ENCODE assay signal across 1 cellular context in genomic region chr19:46731007-46731501, GRCh38.
TF ChIP-seq lines count a peak whose summit lies in the region.

No MANE protein-coding gene starts in this region.

TF ChIP-seq in K562, 482 proteins besides CTCF, POLR2A, EP300 and RAD21 (continued from another document and continues in another):
- TF ChIP-seq ZBTB33 (CRISPR knock-in tag; IDR thresholded peaks at IDR 0.05) (no peak), MAFF (IDR thresholded peaks at IDR 0.05; ENCODE audit: low read length) (peak; percentile 91), ARID2 (IDR thresholded peaks at IDR 0.05) (no peak), DPF2 (IDR thresholded peaks at IDR 0.05) (peak; percentile 67), RNF2 (IDR thresholded peaks at IDR 0.05) (peak; percentile 77), PYGO2 (tag; IDR thresholded peaks at IDR 0.05) (no peak), EHMT2 (IDR thresholded peaks at IDR 0.05) (no peak), NFE2 (IDR thresholded peaks at IDR 0.05; ENCODE audit: low read depth) (peak; percentile 98), KAT8 (IDR thresholded peaks at IDR 0.05; ENCODE audit: low read depth) (no peak), ATF3 (IDR thresholded peaks at IDR 0.05) (peak; percentile 75), ATF3 (CRISPR knock-in tag; conservative IDR thresholded peaks at IDR 0.05) (no peak; the same call in 1 of the 2 replicates), CAMTA2 (CRISPR knock-in tag; conservative IDR thresholded peaks at IDR 0.05) (no peak), CEBPZ (IDR thresholded peaks at IDR 0.05; ENCODE audit: borderline replicate concordance, low read depth, low read length) (no peak), SAP30 (IDR thresholded peaks at IDR 0.05; ENCODE audit: borderline replicate concordance, insufficient read depth, low read depth, low read length, poor library complexity, severe bottlenecking) (no peak), HCFC1 (IDR thresholded peaks at IDR 0.05; ENCODE audit: low read depth, low read length) (peak; percentile 37; the same call in 1 of the 2 replicates), ZBTB11 (CRISPR knock-in tag; IDR thresholded peaks at IDR 0.05) (peak in 1 of 3 experiments; percentile 64; a peak in 1 of 6 replicates), ZFPM2 (CRISPR knock-in tag; IDR thresholded peaks at IDR 0.05) (no peak), MTA1 (IDR thresholded peaks at IDR 0.05; ENCODE audit: borderline replicate concordance) (no peak), KLF16 (IDR thresholded peaks at IDR 0.05) (no peak), SRSF3 (IDR thresholded peaks at IDR 0.05; ENCODE audit: insufficient read depth, low read length) (no peak), HBP1 (CRISPR knock-in tag; IDR thresholded peaks at IDR 0.05) (no peak), CBX3 (IDR thresholded peaks at IDR 0.05; ENCODE audit: borderline replicate concordance in 1 of 2, low read length in 2 of 2) (peak in 1 of 2 experiments; percentile 62; a peak in 1 of 3 replicates), LCOR (CRISPR knock-in tag; IDR thresholded peaks at IDR 0.05) (peak; percentile 38; the same call in 1 of the 2 replicates), SIRT6 (IDR thresholded peaks at IDR 0.05; ENCODE audit: low read depth, low read length) (no peak), MAFK (IDR thresholded peaks at IDR 0.05; ENCODE audit: low read length) (peak; percentile 94), ZKSCAN1 (IDR thresholded peaks at IDR 0.05; ENCODE audit: low read depth, low read length) (peak; percentile 68; the same call in 1 of the 2 replicates), KHSRP (IDR thresholded peaks at IDR 0.05) (no peak), AFF1 (IDR thresholded peaks at IDR 0.05; ENCODE audit: low read depth in 1 of 2, partially characterized antibody in 2 of 2) (no peak), POLR2AphosphoS5 (IDR thresholded peaks at IDR 0.05; ENCODE audit: control insufficient read depth, insufficient read depth, low read depth, low read length) (0 out of 2 replicates have a peak, but pooled peaks have one; percentile 20), MXD1 (CRISPR knock-in tag; IDR thresholded peaks at IDR 0.05; ENCODE audit: borderline replicate concordance, poor library complexity, severe bottlenecking) (no peak), THAP12 (CRISPR knock-in tag; IDR thresholded peaks at IDR 0.05) (no peak), FOXP1 (CRISPR knock-in tag; IDR thresholded peaks at IDR 0.05) (no peak), NR0B1 (IDR thresholded peaks at IDR 0.05; ENCODE audit: partially characterized antibody) (no peak), BCLAF1 (IDR thresholded peaks at IDR 0.05; ENCODE audit: borderline replicate concordance in 1 of 2, control insufficient read depth in 1 of 2, low read depth in 2 of 2, low read length in 1 of 2) (no peak)
